Comparison of ENCODE assay signal across 19 cellular contexts in genomic region chr14:73715707-73716106, GRCh38. TPM values are rescaled to one million over a fixed set of nuclear protein-coding genes. Genes with fewer than 3 reads are reported as not detected.
DNase-seq lines count a peak whose midpoint lies in the region; FAIRE-seq and TF ChIP-seq lines count a peak whose summit lies in the region.
"Had no signal": no experiment of that assay in that cellular context is flagged by ENCODE, and none has a peak within 500 bp of the region (broad histone marks: within the 10 kb centered on the region; RNA-seq: fewer than 3 reads in every experiment).

No MANE protein-coding gene starts in this region.

- H3K36me3 Mint-ChIP-seq in osteocyte (ENCODE audit: unreplicated experiment): peaks cover 28% of the 10 kb centered on the region

- H3F3A ChIP-seq in PC-9 (ENCODE audit: insufficient read depth, low read depth): peaks cover 39% of the 10 kb centered on the region

- no peak overlapping the region for H2AFZ ChIP-seq in PC-9

- H3K4me3 ChIP-seq in PC-9 (no peak overlapping the region), esophagus muscularis mucosa (no peak overlapping the region)
- H3K4me3 ChIP-seq: heart left ventricle, prostate gland had no signal

- H3K27ac Mint-ChIP-seq in osteocyte (ENCODE audit: unreplicated experiment): peak overlapping the region; percentile 11
- H3K27ac Mint-ChIP-seq: activated CD4-positive, alpha-beta memory T cell treated with anti-CD3 and anti-CD28 coated beads, Interleukin-2, amount 10 ng/mL, durations not matched to agents 7 days and 5 days; dendritic cell treated with granulocyte-macrophage colony-stimulating factor and Interleukin-4, amounts not matched to agents 40 ng/mL and 50 ng/mL, for 4 days had no signal

- peaks cover 12% of the 10 kb centered on the region; the same call in 1 of the 2 replicates for H3K36me3 ChIP-seq in PC-9 (ENCODE audit: low read depth)
- peaks cover 20 to 51% (median 37%) of the 10 kb centered on the region in 4 donors for H3K36me3 ChIP-seq in esophagus muscularis mucosa

- TF ChIP-seq CTCF in PC-9 (conservative IDR thresholded peaks at IDR 0.05) (no peak), esophagus muscularis mucosa (IDR thresholded peaks at IDR 0.05) (no peak), osteocyte (IDR thresholded peaks at IDR 0.05) (no peak)

- no peaks in the 10 kb centered on the region for H3K27me3 Mint-ChIP-seq in osteocyte (ENCODE audit: unreplicated experiment)
- H3K27me3 Mint-ChIP-seq: activated CD4-positive, alpha-beta memory T cell treated with anti-CD3 and anti-CD28 coated beads, Interleukin-2, amount 10 ng/mL, durations not matched to agents 7 days and 5 days had no signal

- H3K4me1 ChIP-seq in PC-9 (replicated peaks; ENCODE audit: insufficient read depth): peaks cover 31% of the 10 kb centered on the region
- H3K4me1 ChIP-seq in esophagus muscularis mucosa: peaks cover 35 to 78% (median 69%) of the 10 kb centered on the region in 4 donors

- no peak overlapping the region for H3K4me2 ChIP-seq in PC-9
- H3K4me2 ChIP-seq: KMS-11 had no signal

- no peak overlapping the region for H3K4me3 Mint-ChIP-seq in osteocyte (ENCODE audit: unreplicated experiment)
- H3K4me3 Mint-ChIP-seq: activated CD4-positive, alpha-beta memory T cell treated with anti-CD3 and anti-CD28 coated beads, Interleukin-2, amount 10 ng/mL, durations not matched to agents 7 days and 5 days; dendritic cell treated with granulocyte-macrophage colony-stimulating factor and Interleukin-4, amounts not matched to agents 40 ng/mL and 50 ng/mL, for 4 days had no signal

- no peaks in the 10 kb centered on the region for H3K9me3 Mint-ChIP-seq in osteocyte (ENCODE audit: unreplicated experiment)
- H3K9me3 Mint-ChIP-seq: activated CD4-positive, alpha-beta memory T cell treated with anti-CD3 and anti-CD28 coated beads, Interleukin-2, amount 10 ng/mL, durations not matched to agents 7 days and 5 days; dendritic cell treated with granulocyte-macrophage colony-stimulating factor and Interleukin-4, amounts not matched to agents 40 ng/mL and 50 ng/mL, for 4 days had no signal

- H3K9me3 ChIP-seq in PC-9 (ENCODE audit: insufficient read depth, low read depth) (no peaks in the 10 kb centered on the region), esophagus muscularis mucosa (no peaks in the 10 kb centered on the region)
- H3K9me3 ChIP-seq: BE2C, heart left ventricle, prostate gland had no signal

- DNase-seq in GM12891 (ENCODE audit: insufficient read length, low spot score): no peak
- DNase-seq in PC-9: no peak
- no peak for DNase-seq in esophagus muscularis mucosa (ENCODE audit: extremely low spot score)
- DNase-seq in osteocyte (ENCODE audit: extremely low spot score, unreplicated experiment): no peak
- no peak for DNase-seq in NCI-H2029 (lab: John Stamatoyannopoulos, UW)
- DNase-seq in NCI-H2107 (lab: John Stamatoyannopoulos, UW): no peak
- no peak for DNase-seq in NCI-H146 treated with DMSO at 0.1 percent for 48 hours (lab: John Stamatoyannopoulos, UW; ENCODE audit: unreplicated experiment)
- DNase-seq: activated CD4-positive, alpha-beta memory T cell treated with anti-CD3 and anti-CD28 coated beads, Interleukin-2, amount 10 ng/mL, durations not matched to agents 7 days and 5 days; BE2C; DMS153; heart left ventricle; midbrain; NCI-H1105; NCI-H345; SIG-M5 had no signal

- no peak for FAIRE-seq in GM12891 (lab: Jason Lieb, UNC)
- FAIRE-seq: islet of Langerhans had no signal

- peaks cover 47% of the 10 kb centered on the region for H3K4me1 Mint-ChIP-seq in osteocyte (ENCODE audit: unreplicated experiment)

- no peak for TF ChIP-seq EP300 in esophagus muscularis mucosa (IDR thresholded peaks at IDR 0.05)

- 93% methylated on average over 4 of the region's 4 CpGs for WGBS in esophagus muscularis mucosa

- no peaks in the 10 kb centered on the region; the same call in none of the 2 replicates for H4K20me1 ChIP-seq in PC-9 (ENCODE audit: insufficient read depth)

- H3K79me2 ChIP-seq in PC-9 (ENCODE audit: low read depth): peaks cover 20% of the 10 kb centered on the region

- intact Hi-C loops in PC-9 (cut with micrococcal nuclease; ENCODE audit: unreplicated experiment): loop anchor here (10.0 kb wide), 1 partner anchor 1201 kb away; no protein-coding TSS in a partner anchor
- intact Hi-C loops in esophagus muscularis mucosa (cut with DNase I): loop anchor here (10.0 kb wide), 1 partner anchor 211 kb away; no protein-coding TSS in a partner anchor

- CTCF ChIA-PET in PC-9 (lab: Charles Lee): no interaction called here

- POLR2A ChIA-PET in PC-9 (lab: Charles Lee; ENCODE audit: unreplicated experiment): interaction anchor here (0.6 to 0.7 kb wide), 2 partner anchors 116 to 1383 kb away, joined by 3 to 6 read pairs; no protein-coding TSS in a partner anchor

- no peaks in the 10 kb centered on the region for H3K9me2 ChIP-seq in PC-9 (ENCODE audit: insufficient read depth)

- TF ChIP-seq POLR2A in GM12891 (IDR thresholded peaks at IDR 0.05; ENCODE audit: low read depth, low read length): peak; percentile 33; the same call in 1 of the 2 replicates
- no peak for TF ChIP-seq POLR2A in esophagus muscularis mucosa (IDR thresholded peaks at IDR 0.05; ENCODE audit: low read depth)

- H3K27me3 ChIP-seq in PC-9 (ENCODE audit: insufficient read depth, low read depth) (no peaks in the 10 kb centered on the region), esophagus muscularis mucosa (no peaks in the 10 kb centered on the region)
- H3K27me3 ChIP-seq: BE2C, heart left ventricle had no signal

- 0 out of 2 replicates have a peak overlapping the region, but pooled peaks have one; percentile 0 for H3K27ac ChIP-seq in PC-9
- peak overlapping the region; percentile 86 to 98 (median 92) for H3K27ac ChIP-seq in esophagus muscularis mucosa (replicated peaks in 1 of 4)
- H3K27ac ChIP-seq: KMS-11, prostate gland had no signal

- no TSS peak for BruUV-seq in PC-9 (replicated peaks; lab: Mats Ljungman, UMichigan)

TF ChIP-seq in GM12891, 5 proteins besides CTCF, POLR2A, EP300 and RAD21:
- peak; percentile 26; the same call in 1 of the 2 replicates for TF ChIP-seq POLR2AphosphoS5 (IDR thresholded peaks at IDR 0.05; ENCODE audit: low read depth, low read length)
- no peak for TF ChIP-seq TAF1 (IDR thresholded peaks at IDR 0.05; ENCODE audit: low read depth, low read length)
- TF ChIP-seq PAX5 (IDR thresholded peaks at IDR 0.05; ENCODE audit: insufficient read depth, low read length, severe bottlenecking): no peak
- no peak for TF ChIP-seq SPI1 (IDR thresholded peaks at IDR 0.05; ENCODE audit: low read depth, low read length)

RNA-seq across cellular contexts. Expression of gene PNMA1, which starts 1.5 kb away (rescaled TPM):
- 18.6 TPM for polyA plus RNA-seq in GM12891 (2012; ENCODE audit: low read depth, missing spikeins)
- total RNA-seq in PC-9 (2021) (13.6 and 16.8 TPM in 2 replicates), esophagus muscularis mucosa (10 to 100 TPM; 34.8 to 74.2 (median 55.0) TPM), osteocyte (81.4 and 81.8 TPM in 2 replicates)
